ENCODE assay signal across 27 cellular contexts in genomic region chr1:156566436-156566835, GRCh38. TPM values are rescaled to one million over a fixed set of nuclear protein-coding genes. Genes with fewer than 3 reads are reported as not detected.
DNase-seq lines count a peak whose midpoint lies in the region; ATAC-seq, FAIRE-seq and TF ChIP-seq lines count a peak whose summit lies in the region.
"Had no signal": no experiment of that assay in that cellular context is flagged by ENCODE, and none has a peak within 500 bp of the region (broad histone marks: within the 10 kb centered on the region; RNA-seq: fewer than 3 reads in every experiment).

No MANE protein-coding gene starts in this region.

- no peaks in the 10 kb centered on the region for H3K9me2 ChIP-seq in PC-3 (replicated peaks; ENCODE audit: low read length)

- BruUV-seq in K562 (replicated peaks; lab: Mats Ljungman, UMichigan) (no TSS peak), PC-3 (replicated peaks; lab: Mats Ljungman, UMichigan) (no TSS peak)

- no peak for TF ChIP-seq POLR2A in K562 (conservative IDR thresholded peaks at IDR 0.05)

- H3K9ac ChIP-seq in K562 (ENCODE audit: insufficient read depth in 1 of 2, low read depth in 2 of 2, low read length in 2 of 2), result no peak overlapping the region
- H3K9ac ChIP-seq in PC-3 (ENCODE audit: low read length), result no peak overlapping the region
- H3K9ac ChIP-seq: BLaER1, GM23248 had no signal

- H2AFZ ChIP-seq in K562 (ENCODE audit: low read depth, low read length), result no peak overlapping the region
- no peak overlapping the region for H2AFZ ChIP-seq in PC-3 (ENCODE audit: low read length)
- H2AFZ ChIP-seq: GM23248 had no signal

- H3K9me1 ChIP-seq in K562 (ENCODE audit: control insufficient read depth, insufficient read depth, low read length), result peaks cover 4% of the 10 kb centered on the region

- POLR2A ChIA-PET in K562 (lab: Yijun Ruan, JAX), result interaction anchor here (0.7 to 1.4 kb wide), 4 partner anchors 12 to 69 kb away, joined by 3 to 4 read pairs (median 4); no protein-coding TSS in a partner anchor
- POLR2A ChIA-PET in PC-3 (lab: Charles Lee; ENCODE audit: unreplicated experiment), result no interaction called here

- ATAC-seq in K562, result peak; percentile 23; the same call in 1 of the 3 replicates
- ATAC-seq in aorta (ENCODE audit: low FRiP score), result no peak
- ATAC-seq in PC-3, result no peak
- ATAC-seq in GM18873 (IDR thresholded peaks at IDR 0.05; ENCODE audit: low FRiP score, unreplicated experiment), result no peak

- H3K4me2 ChIP-seq in K562 (ENCODE audit: insufficient read depth, low read length), result no peak overlapping the region
- no peak overlapping the region for H3K4me2 ChIP-seq in PC-3 (ENCODE audit: low read length)
- H3K4me2 ChIP-seq: BLaER1 had no signal

- H3K27ac ChIP-seq in K562 (ENCODE audit: extremely low read depth, low read depth, low read length) (no peak overlapping the region), aorta (ENCODE audit: low read depth in 1 of 2, low read length in 2 of 2) (no peak overlapping the region), PC-3 (ENCODE audit: low read length) (no peak overlapping the region)
- H3K27ac ChIP-seq: BLaER1, C4-2B, GM23248 had no signal

- H3K4me1 ChIP-seq in K562 (replicated peaks in 1 of 2; ENCODE audit: control insufficient read depth in 2 of 2, insufficient read depth in 2 of 2, low read length in 2 of 2), result peaks cover 0 to 7% of the 10 kb centered on the region in 2 experiments; a peak in 3 of 5 replicates
- H3K4me1 ChIP-seq in aorta (ENCODE audit: control insufficient read depth in 1 of 2, insufficient read depth in 2 of 2, low read length in 2 of 2), result no peaks in the 10 kb centered on the region
- peaks cover 11% of the 10 kb centered on the region for H3K4me1 ChIP-seq in PC-3 (ENCODE audit: insufficient read depth, low read length)

- 66% methylated on average over 4 of the region's 4 CpGs for WGBS in K562 (ENCODE audit: insufficient coverage, low coverage, missing lambda C conversion rate)
- WGBS in aorta, 2 donors, result 83 to 89% methylated on average over 4 of the region's 4 CpGs

- intact Hi-C loops in K562 (cut with micrococcal nuclease), result no loop called here
- intact Hi-C loops in aorta (cut with DNase I), result no loop called here
- intact Hi-C loops in PC-3 (cut with micrococcal nuclease), result no loop called here

- peaks cover 13% of the 10 kb centered on the region; the same call in 2 of the 3 replicates for H3K79me2 ChIP-seq in K562 (ENCODE audit: control insufficient read depth, insufficient read depth, low read length)
- peaks cover 19% of the 10 kb centered on the region for H3K79me2 ChIP-seq in PC-3 (ENCODE audit: low read length)

- no peak for TF ChIP-seq EP300 in K562 (IDR thresholded peaks at IDR 0.05; ENCODE audit: low read length)

- DNase-seq in CD1c-positive myeloid dendritic cell (ENCODE audit: extremely low spot score), result peak; percentile 21
- peak; percentile 68 for DNase-seq in KBM-7
- DNase-seq in K562 (ENCODE audit: extremely low read depth in 1 of 4, low spot score in 3 of 4), result no peak
- DNase-seq in aorta, result peak; percentile 15 to 20
- DNase-seq in PC-3, result no peak
- DNase-seq in stimulated activated naive CD4-positive, alpha-beta T cell (lab: John Stamatoyannopoulos, UW), result no peak
- DNase-seq: Calu3; CD4-positive, alpha-beta memory T cell; COR-L47; DMS53; DMS79 treated with DMSO at 0.1 percent for 48 hours; GF-D8; GM23248; H7; HCEC 1CT had no signal

- TF ChIP-seq RAD21 in K562 (CRISPR knock-in tag; conservative IDR thresholded peaks at IDR 0.05 in 1 of 2, IDR thresholded peaks at IDR 0.05 in 1 of 2), result no peak

- TF ChIP-seq CTCF in K562 (IDR thresholded peaks at IDR 0.05 in 2 of 3, conservative IDR thresholded peaks at IDR 0.05 in 1 of 3; ENCODE audit: insufficient read depth in 2 of 3, low read depth in 1 of 3, low read length in 3 of 3) (no peak), PC-3 (conservative IDR thresholded peaks at IDR 0.05; ENCODE audit: low read depth, low read length) (no peak)

- CTCF ChIA-PET in K562 (lab: Yijun Ruan, JAX; ENCODE audit: low intra/inter-chr PET ratio), result no interaction called here
- CTCF ChIA-PET in PC-3 (lab: Charles Lee), result no interaction called here

- H3K9me3 ChIP-seq in K562 (replicated peaks; ENCODE audit: control insufficient read depth, insufficient read depth, low read depth, low read length) (no peaks in the 10 kb centered on the region), aorta (ENCODE audit: control insufficient read depth, low read length) (no peaks in the 10 kb centered on the region), PC-3 (ENCODE audit: low read length) (no peaks in the 10 kb centered on the region)
- H3K9me3 ChIP-seq: BLaER1 had no signal

- in situ Hi-C loops in KBM-7 (cut with MboI; ENCODE audit: low pct_unique_long_range_greater_than_20kb, low sequenced_read_pairs) (no loop called here), K562 (cut with MboI) (no loop called here)

- no peaks in the 10 kb centered on the region for H3K27me3 ChIP-seq in K562 (ENCODE audit: control insufficient read depth in 2 of 2, insufficient read depth in 2 of 2, low read length in 2 of 2)
- H3K27me3 ChIP-seq in aorta (ENCODE audit: control insufficient read depth in 1 of 2, insufficient read depth in 2 of 2, low read length in 1 of 2), result no peaks in the 10 kb centered on the region
- no peaks in the 10 kb centered on the region for H3K27me3 ChIP-seq in PC-3 (ENCODE audit: low read length)
- H3K27me3 ChIP-seq: BLaER1 had no signal

- H4K20me1 ChIP-seq in K562 (replicated peaks; ENCODE audit: control insufficient read depth, insufficient read depth, low read length) (no peaks in the 10 kb centered on the region; the same call in 1 of the 2 replicates), PC-3 (ENCODE audit: low read length) (no peaks in the 10 kb centered on the region)
- H4K20me1 ChIP-seq: BLaER1 had no signal

- FAIRE-seq in K562 (lab: Jason Lieb, UNC), result no peak
- FAIRE-seq: GM12891, GM18507, GM19239, H1 had no signal

- H3F3A ChIP-seq in PC-3 (ENCODE audit: low read length, unreplicated experiment), result no peaks in the 10 kb centered on the region

- peaks cover 24% of the 10 kb centered on the region for H3K36me3 ChIP-seq in K562 (ENCODE audit: control insufficient read depth, insufficient read depth, low read length)
- no peaks in the 10 kb centered on the region for H3K36me3 ChIP-seq in aorta (ENCODE audit: control insufficient read depth in 1 of 2, insufficient read depth in 2 of 2, low read length in 1 of 2)
- H3K36me3 ChIP-seq in PC-3 (ENCODE audit: low read depth, low read length), result peaks cover 65% of the 10 kb centered on the region

- no peak overlapping the region for H3K4me3 ChIP-seq in K562
- H3K4me3 ChIP-seq in aorta (ENCODE audit: low read length in 2 of 2), result no peak overlapping the region
- no peak overlapping the region for H3K4me3 ChIP-seq in PC-3 (ENCODE audit: low read length)
- H3K4me3 ChIP-seq: BLaER1, GM23248 had no signal

RNA-seq across cellular contexts. Expression of gene IQGAP3, which starts 5.9 kb away (rescaled TPM):
- total RNA-seq in K562 (2011; cell fraction: chromatin; rRNA removed; ENCODE audit: low replicate concordance), result 82.6 and 114 TPM in 2 replicates
- 58.8 and 62.5 TPM in 2 replicates for total RNA-seq in K562 (2011; cell fraction: nucleolus; rRNA removed)
- 60.2 and 63.7 TPM in 2 replicates for total RNA-seq in K562 (2011; cell fraction: nucleoplasm; rRNA removed)
- total RNA-seq in K562 (2014; rRNA removed) (10.5 and 14.4 TPM in 2 replicates), K562 (2014; rRNA removed; fragmentation: Illumina TruSeq; extraction: Trizol) (6.4 and 8.4 TPM in 2 replicates), K562 (2015; rRNA removed; fragmentation: Illumina TruSeq; extraction: Trizol) (9.2 and 10.8 TPM in 2 replicates), K562 (2021) (14.1 and 16.6 TPM in 2 replicates), aorta (1 to 10 TPM in 1 of 2 donors, under 1 TPM in 1; 0.58 to 2.3 TPM), PC-3 (2014; rRNA removed) (54.3 and 77.3 TPM in 2 replicates)
- polyA plus RNA-seq in K562 (2011; rRNA removed) (14.1 and 32.1 TPM in 2 replicates), K562 (2014; fragmentation: Illumina TruSeq; extraction: Trizol) (11.0 and 11.9 TPM in 2 replicates), K562 (2014; fragmentation: Nextera tagmentation; extraction: Ambion mirVana) (1 to 10 TPM; 1.4 TPM), K562 (2014; rRNA removed) (10.5 and 16.5 TPM in 2 replicates), aorta (under 1 TPM; 0.10 to 0.38 TPM)
- polyA plus RNA-seq in K562 (2011; cell fraction: cytosol; rRNA removed), result 9.2 and 12.7 TPM in 2 replicates
- polyA plus RNA-seq in K562 (2011; cell fraction: nucleus; rRNA removed), result 162 and 212 TPM in 2 replicates
- polyA plus RNA-seq in K562 (2012), result 12.9 and 29.3 TPM in 2 replicates
- 16.0 and 26.5 TPM in 2 replicates for polyA minus RNA-seq in K562 (2011; rRNA and poly(A)+ RNA removed)
- 7.9 and 16.4 TPM in 2 replicates for polyA minus RNA-seq in K562 (2011; cell fraction: cytosol; rRNA and poly(A)+ RNA removed)
- polyA minus RNA-seq in K562 (2011; cell fraction: nucleus; rRNA and poly(A)+ RNA removed), result 23.0 and 48.5 TPM in 2 replicates
- total RNA-seq: CD4-positive, alpha-beta memory T cell had no signal
- polyA plus RNA-seq: CD4-positive, alpha-beta memory T cell had no signal

RNA-seq across cellular contexts. Expression of gene TTC24, which starts 13.1 kb away (rescaled TPM):
- total RNA-seq in K562 (2011; cell fraction: chromatin; rRNA removed; ENCODE audit: low replicate concordance), result not detected in 2 replicates
- total RNA-seq in K562 (2011; cell fraction: nucleolus; rRNA removed), result not detected in 2 replicates
- total RNA-seq in K562 (2011; cell fraction: nucleoplasm; rRNA removed), result not detected in 2 replicates
- not detected in 2 replicates for total RNA-seq in K562 (2014; rRNA removed)
- not detected in 2 replicates for total RNA-seq in K562 (2014; rRNA removed; fragmentation: Illumina TruSeq; extraction: Trizol)
- total RNA-seq in K562 (2015; rRNA removed; fragmentation: Illumina TruSeq; extraction: Trizol), result not detected in 2 replicates
- total RNA-seq in K562 (2021), result not detected in 2 replicates
- polyA plus RNA-seq in K562 (2011; rRNA removed), result not detected in 2 replicates
- polyA plus RNA-seq in K562 (2011; cell fraction: cytosol; rRNA removed), result not detected in 2 replicates
- not detected in 2 replicates for polyA plus RNA-seq in K562 (2011; cell fraction: nucleus; rRNA removed)
- polyA plus RNA-seq in K562 (2012), result not detected in 2 replicates
- polyA plus RNA-seq in K562 (2014; fragmentation: Illumina TruSeq; extraction: Trizol), result not detected in 2 replicates
- not detected for polyA plus RNA-seq in K562 (2014; fragmentation: Nextera tagmentation; extraction: Ambion mirVana)
- polyA plus RNA-seq in K562 (2014; rRNA removed), result not detected in 2 replicates
- not detected in 2 replicates for polyA minus RNA-seq in K562 (2011; rRNA and poly(A)+ RNA removed)
- not detected in 2 replicates for polyA minus RNA-seq in K562 (2011; cell fraction: cytosol; rRNA and poly(A)+ RNA removed)
- not detected in 2 replicates for polyA minus RNA-seq in K562 (2011; cell fraction: nucleus; rRNA and poly(A)+ RNA removed)
- total RNA-seq in aorta, result under 1 TPM in 1 of 2 donors, not detected in 1; 0.36 TPM
- not detected for polyA plus RNA-seq in aorta
- not detected in 2 replicates for total RNA-seq in PC-3 (2014; rRNA removed)
- total RNA-seq: A172, A673, Calu3, Daoy, G401, GM23248, H1 had no signal
- polyA plus RNA-seq: GM23248 had no signal

RNA-seq across cellular contexts. Expression of gene NAXE, which starts 25.1 kb away (rescaled TPM):
- 43.8 and 126 TPM in 2 replicates for total RNA-seq in K562 (2011; cell fraction: chromatin; rRNA removed; ENCODE audit: low replicate concordance)
- total RNA-seq in K562 (2011; cell fraction: nucleolus; rRNA removed), result 112 and 139 TPM in 2 replicates
- total RNA-seq in K562 (2011; cell fraction: nucleoplasm; rRNA removed), result 102 TPM in 2 replicates
- total RNA-seq in K562 (2014; rRNA removed) (122 and 150 TPM in 2 replicates), K562 (2014; rRNA removed; fragmentation: Illumina TruSeq; extraction: Trizol) (76.6 and 99.9 TPM in 2 replicates), K562 (2015; rRNA removed; fragmentation: Illumina TruSeq; extraction: Trizol) (90.0 and 93.1 TPM in 2 replicates), K562 (2021) (112 and 113 TPM in 2 replicates), aorta (10 to 100 TPM; 41.5 to 46.0 TPM), PC-3 (2014; rRNA removed) (237 and 261 TPM in 2 replicates)
- polyA plus RNA-seq in K562 (2011; rRNA removed) (38.4 and 66.9 TPM in 2 replicates), K562 (2014; fragmentation: Illumina TruSeq; extraction: Trizol) (136 and 137 TPM in 2 replicates), K562 (2014; fragmentation: Nextera tagmentation; extraction: Ambion mirVana) (10 to 100 TPM; 27.3 to 38.2 TPM), K562 (2014; rRNA removed) (77.2 and 85.8 TPM in 2 replicates), aorta (10 to 100 TPM; 67.7 to 69.4 TPM)
- 81.6 and 136 TPM in 2 replicates for polyA plus RNA-seq in K562 (2011; cell fraction: cytosol; rRNA removed)
- 82.3 and 92.2 TPM in 2 replicates for polyA plus RNA-seq in K562 (2011; cell fraction: nucleus; rRNA removed)
- polyA plus RNA-seq in K562 (2012), result 106 and 111 TPM in 2 replicates
- 31.2 and 45.6 TPM in 2 replicates for polyA minus RNA-seq in K562 (2011; rRNA and poly(A)+ RNA removed)
- 23.6 and 34.6 TPM in 2 replicates for polyA minus RNA-seq in K562 (2011; cell fraction: cytosol; rRNA and poly(A)+ RNA removed)
- 40.1 and 65.3 TPM in 2 replicates for polyA minus RNA-seq in K562 (2011; cell fraction: nucleus; rRNA and poly(A)+ RNA removed)

RNA-seq across cellular contexts. Expression of gene GPATCH4, which starts 34.8 kb away (rescaled TPM):
- total RNA-seq in K562 (2011; cell fraction: chromatin; rRNA removed; ENCODE audit: low replicate concordance), result 75.8 and 111 TPM in 2 replicates
- 69.5 and 70.0 TPM in 2 replicates for total RNA-seq in K562 (2011; cell fraction: nucleolus; rRNA removed)
- 69.2 and 102 TPM in 2 replicates for total RNA-seq in K562 (2011; cell fraction: nucleoplasm; rRNA removed)
- 43.7 and 47.5 TPM in 2 replicates for total RNA-seq in K562 (2014; rRNA removed)
- total RNA-seq in K562 (2014; rRNA removed; fragmentation: Illumina TruSeq; extraction: Trizol), result 73.1 and 76.5 TPM in 2 replicates
- 75.8 and 79.5 TPM in 2 replicates for total RNA-seq in K562 (2015; rRNA removed; fragmentation: Illumina TruSeq; extraction: Trizol)
- total RNA-seq in K562 (2021), result 45.8 and 51.4 TPM in 2 replicates
- 51.5 and 57.9 TPM in 2 replicates for polyA plus RNA-seq in K562 (2011; rRNA removed)
- polyA plus RNA-seq in K562 (2011; cell fraction: cytosol; rRNA removed), result 29.4 and 32.0 TPM in 2 replicates
- polyA plus RNA-seq in K562 (2011; cell fraction: nucleus; rRNA removed), result 51.1 and 51.7 TPM in 2 replicates
- polyA plus RNA-seq in K562 (2012), result 27.1 and 86.2 TPM in 2 replicates
- 94.7 and 105 TPM in 2 replicates for polyA plus RNA-seq in K562 (2014; fragmentation: Illumina TruSeq; extraction: Trizol)
- polyA plus RNA-seq in K562 (2014; fragmentation: Nextera tagmentation; extraction: Ambion mirVana), result 10 to 100 TPM; 82.1 to 90.8 TPM
- polyA plus RNA-seq in K562 (2014; rRNA removed), result 53.9 and 59.3 TPM in 2 replicates
- polyA minus RNA-seq in K562 (2011; rRNA and poly(A)+ RNA removed), result 72.9 and 74.3 TPM in 2 replicates
- 17.4 and 29.2 TPM in 2 replicates for polyA minus RNA-seq in K562 (2011; cell fraction: cytosol; rRNA and poly(A)+ RNA removed)
- polyA minus RNA-seq in K562 (2011; cell fraction: nucleus; rRNA and poly(A)+ RNA removed), result 49.8 and 60.9 TPM in 2 replicates
- total RNA-seq in aorta, result 10 to 100 TPM; 15.6 to 24.0 TPM
- 10 to 100 TPM; 12.2 to 22.4 TPM for polyA plus RNA-seq in aorta
- 37.3 and 73.7 TPM in 2 replicates for total RNA-seq in PC-3 (2014; rRNA removed)

RNA-seq across cellular contexts. Expression of gene HAPLN2, which starts 52.8 kb away (rescaled TPM):
- total RNA-seq in K562 (2011; cell fraction: chromatin; rRNA removed; ENCODE audit: low replicate concordance), result 1.4 TPM in 1 of 2 replicates, not detected in the other
- 3.0 TPM in 2 replicates for total RNA-seq in K562 (2011; cell fraction: nucleolus; rRNA removed)
- 0.53 and 0.88 TPM in 2 replicates for total RNA-seq in K562 (2011; cell fraction: nucleoplasm; rRNA removed)
- 3.1 and 3.8 TPM in 2 replicates for total RNA-seq in K562 (2014; rRNA removed)
- total RNA-seq in K562 (2014; rRNA removed; fragmentation: Illumina TruSeq; extraction: Trizol), result not detected in 2 replicates
- 0.14 and 0.19 TPM in 2 replicates for total RNA-seq in K562 (2015; rRNA removed; fragmentation: Illumina TruSeq; extraction: Trizol)
- total RNA-seq in K562 (2021), result 3.6 and 5.2 TPM in 2 replicates
- polyA plus RNA-seq in K562 (2011; rRNA removed), result 0.39 and 0.76 TPM in 2 replicates
- 1.3 and 4.1 TPM in 2 replicates for polyA plus RNA-seq in K562 (2011; cell fraction: cytosol; rRNA removed)
- polyA plus RNA-seq in K562 (2011; cell fraction: nucleus; rRNA removed), result 6.5 and 10.9 TPM in 2 replicates
- 0.95 and 3.3 TPM in 2 replicates for polyA plus RNA-seq in K562 (2012)
- polyA plus RNA-seq in K562 (2014; fragmentation: Illumina TruSeq; extraction: Trizol), result 0.17 TPM in 1 of 2 replicates, not detected in the other
- not detected for polyA plus RNA-seq in K562 (2014; fragmentation: Nextera tagmentation; extraction: Ambion mirVana)
- 4.4 and 4.5 TPM in 2 replicates for polyA plus RNA-seq in K562 (2014; rRNA removed)
- polyA minus RNA-seq in K562 (2011; rRNA and poly(A)+ RNA removed), result 0.35 TPM in 1 of 2 replicates, not detected in the other
- not detected in 2 replicates for polyA minus RNA-seq in K562 (2011; cell fraction: cytosol; rRNA and poly(A)+ RNA removed)
- 3.1 and 3.8 TPM in 2 replicates for polyA minus RNA-seq in K562 (2011; cell fraction: nucleus; rRNA and poly(A)+ RNA removed)
- under 1 TPM; 0.39 to 0.94 TPM for total RNA-seq in aorta
- under 1 TPM in 1 of 2 donors, not detected in 1; 0.13 TPM for polyA plus RNA-seq in aorta
- total RNA-seq in PC-3 (2014; rRNA removed), result 1.1 TPM in 1 of 2 replicates, not detected in the other
- total RNA-seq: A673; B cell; Calu3; CD4-positive, alpha-beta memory T cell; GM23248 had no signal
- polyA plus RNA-seq: CD4-positive, alpha-beta memory T cell; GM23248 had no signal

Comparison
In these comparisons a context has a peak if more than half of its experiments do, and no peak if none do; other contexts are left out.
1. DNase-seq: peak in CD1c-positive myeloid dendritic cell (single experiment), KBM-7 (single experiment) and aorta (2 of 2); none in K562 (0 of 4), PC-3 (single experiment) and stimulated activated naive CD4-positive, alpha-beta T cell (0 of 6).